Comparison of ENCODE assay signal across 1 cellular context in genomic region chr22:41411021-41411851, GRCh38.
TF ChIP-seq lines count a peak whose summit lies in the region.

No MANE protein-coding gene starts in this region.

TF ChIP-seq in HCT116, 20 proteins besides CTCF, POLR2A, EP300 and RAD21:
- TF ChIP-seq, protein P1, sequence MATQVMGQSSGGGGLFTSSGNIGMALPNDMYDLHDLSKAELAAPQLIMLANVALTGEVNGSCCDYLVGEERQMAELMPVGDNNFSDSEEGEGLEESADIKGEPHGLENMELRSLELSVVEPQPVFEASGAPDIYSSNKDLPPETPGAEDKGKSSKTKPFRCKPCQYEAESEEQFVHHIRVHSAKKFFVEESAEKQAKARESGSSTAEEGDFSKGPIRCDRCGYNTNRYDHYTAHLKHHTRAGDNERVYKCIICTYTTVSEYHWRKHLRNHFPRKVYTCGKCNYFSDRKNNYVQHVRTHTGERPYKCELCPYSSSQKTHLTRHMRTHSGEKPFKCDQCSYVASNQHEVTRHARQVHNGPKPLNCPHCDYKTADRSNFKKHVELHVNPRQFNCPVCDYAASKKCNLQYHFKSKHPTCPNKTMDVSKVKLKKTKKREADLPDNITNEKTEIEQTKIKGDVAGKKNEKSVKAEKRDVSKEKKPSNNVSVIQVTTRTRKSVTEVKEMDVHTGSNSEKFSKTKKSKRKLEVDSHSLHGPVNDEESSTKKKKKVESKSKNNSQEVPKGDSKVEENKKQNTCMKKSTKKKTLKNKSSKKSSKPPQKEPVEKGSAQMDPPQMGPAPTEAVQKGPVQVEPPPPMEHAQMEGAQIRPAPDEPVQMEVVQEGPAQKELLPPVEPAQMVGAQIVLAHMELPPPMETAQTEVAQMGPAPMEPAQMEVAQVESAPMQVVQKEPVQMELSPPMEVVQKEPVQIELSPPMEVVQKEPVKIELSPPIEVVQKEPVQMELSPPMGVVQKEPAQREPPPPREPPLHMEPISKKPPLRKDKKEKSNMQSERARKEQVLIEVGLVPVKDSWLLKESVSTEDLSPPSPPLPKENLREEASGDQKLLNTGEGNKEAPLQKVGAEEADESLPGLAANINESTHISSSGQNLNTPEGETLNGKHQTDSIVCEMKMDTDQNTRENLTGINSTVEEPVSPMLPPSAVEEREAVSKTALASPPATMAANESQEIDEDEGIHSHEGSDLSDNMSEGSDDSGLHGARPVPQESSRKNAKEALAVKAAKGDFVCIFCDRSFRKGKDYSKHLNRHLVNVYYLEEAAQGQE (IDR thresholded peaks at IDR 0.05; ENCODE audit: low read depth) = no peak
- no peak for TF ChIP-seq SIN3A (IDR thresholded peaks at IDR 0.05; ENCODE audit: low read depth)
- 0 out of 2 replicates have a peak, but pooled peaks have one; percentile 17 for TF ChIP-seq POLR2AphosphoS5 (IDR thresholded peaks at IDR 0.05; ENCODE audit: low read depth, low read length)
- no peak for TF ChIP-seq EZH2phosphoT487 (IDR thresholded peaks at IDR 0.05; ENCODE audit: borderline replicate concordance)
- no peak for TF ChIP-seq EGR1 (IDR thresholded peaks at IDR 0.05; ENCODE audit: low read depth)
TF ChIP-seq in HCT116: peak in this region for 1.
